ENCODE assay signal across 24 cellular contexts in the genomic region with DNA sequence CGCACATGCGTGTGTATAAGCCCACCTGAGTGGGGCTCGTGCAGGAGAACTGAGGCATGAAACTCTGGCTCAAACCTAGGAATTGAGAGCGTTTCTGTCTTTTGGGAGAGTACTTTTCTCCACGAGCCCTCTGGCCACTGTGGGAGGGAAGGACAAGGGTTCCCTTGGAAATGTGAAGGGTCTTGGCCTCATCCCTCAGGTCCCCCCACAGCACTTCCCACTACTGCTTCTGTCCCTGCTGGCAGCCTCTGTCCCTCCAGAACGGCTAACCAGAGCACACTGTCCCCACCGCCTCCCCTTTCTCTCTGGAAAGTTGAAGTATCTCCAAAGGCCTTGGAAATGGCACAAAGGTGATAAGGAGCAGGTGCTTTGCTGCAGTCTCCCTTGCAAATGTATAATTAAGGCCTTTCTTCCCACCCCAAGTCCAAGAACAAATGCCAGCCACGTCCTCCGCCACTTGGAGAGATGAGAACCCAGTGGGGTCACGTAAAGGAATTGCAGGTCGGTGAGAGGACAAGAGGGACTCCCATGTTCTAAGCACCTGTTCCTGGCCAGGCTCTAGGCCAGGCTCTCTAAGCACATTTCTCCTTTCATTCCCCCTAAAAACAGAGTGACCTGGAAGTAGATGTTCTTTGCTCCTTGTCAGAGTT.
"Had no signal": no experiment of that assay in that cellular context is flagged by ENCODE, and none has a peak within 500 bp of the region (broad histone marks: within the 10 kb centered on the region; RNA-seq: fewer than 3 reads in every experiment).

No MANE protein-coding gene starts in this region.

- FAIRE-seq: TTC549, urothelium cell line had no signal

- H3K4me1 ChIP-seq: ascending aorta had no signal

- H3K4me1 Mint-ChIP-seq: activated naive CD8-positive, alpha-beta T cell treated with anti-CD3 and anti-CD28 coated beads, Interleukin-2, amount 10 ng/mL, durations not matched to agents 7 days and 5 days had no signal

- H3K36me3 Mint-ChIP-seq: activated naive CD8-positive, alpha-beta T cell treated with anti-CD3 and anti-CD28 coated beads, Interleukin-2, amount 10 ng/mL, durations not matched to agents 7 days and 5 days; brain had no signal

- H3K27me3 ChIP-seq: ascending aorta, cardiac muscle cell, testis had no signal

- H3K4me3 ChIP-seq: ascending aorta, cardiac muscle cell, heart right ventricle, testis had no signal

- H3K27ac Mint-ChIP-seq: activated naive CD8-positive, alpha-beta T cell treated with anti-CD3 and anti-CD28 coated beads, Interleukin-2, amount 10 ng/mL, durations not matched to agents 7 days and 5 days; activated T-helper 2 cell treated with anti-CD3 and anti-CD28 coated beads, Interferon-gamma antibody, Interleukin-2, Interleukin-4, amounts not matched to agents 10 μg/mL and 5 μg/mL and 100 μg/mL, durations not matched to agents 14 hours and 24 hours and 36 hours; nephron progenitor cell had no signal

- H3K36me3 ChIP-seq: cardiac muscle cell had no signal

- ATAC-seq: esophagus mucosa; heart right ventricle; left ventricle myocardium superior; right cardiac atrium; stimulated activated naive CD8-positive, alpha-beta T cell treated with anti-CD3 and anti-CD28 coated beads, Interleukin-15, Interleukin-2, amounts not matched to agents 100 U/mL and 50 U/mL, for 24 hours had no signal

- H3K9me3 Mint-ChIP-seq: activated naive CD8-positive, alpha-beta T cell treated with anti-CD3 and anti-CD28 coated beads, Interleukin-2, amount 10 ng/mL, durations not matched to agents 7 days and 5 days; activated T-cell treated with anti-CD3 and anti-CD28 coated beads, Interleukin-2, amount 50 U/mL, for 4 hours; activated T-helper 2 cell treated with anti-CD3 and anti-CD28 coated beads, Interferon-gamma antibody, Interleukin-2, Interleukin-4, amounts not matched to agents 10 μg/mL and 5 μg/mL and 100 μg/mL, durations not matched to agents 14 hours and 24 hours and 36 hours; brain; nephron progenitor cell had no signal

- H3K27me3 Mint-ChIP-seq: activated naive CD8-positive, alpha-beta T cell treated with anti-CD3 and anti-CD28 coated beads, Interleukin-2, amount 10 ng/mL, durations not matched to agents 7 days and 5 days had no signal

- DNase-seq: activated CD4-positive, alpha-beta T cell treated with anti-CD3 and anti-CD28 coated beads for 4 hours; activated CD4-positive, alpha-beta T cell treated with anti-CD3 and anti-CD28 coated beads, Interleukin-2, amount 50 U/mL, for 4 hours; activated naive CD4-positive, alpha-beta T cell treated with Interleukin-2 at 50 U/mL for 16 hours; activated naive CD8-positive, alpha-beta T cell treated with anti-CD3 and anti-CD28 coated beads, Interleukin-2, amount 10 ng/mL, durations not matched to agents 7 days and 5 days; activated T-cell treated with anti-CD3 and anti-CD28 coated beads, Interleukin-2, amount 50 U/mL, for 4 hours; cortex of kidney; foreskin fibroblast; heart right ventricle; left ventricle myocardium superior; nephron progenitor cell; occipital lobe; stimulated activated CD4-positive, alpha-beta T cell treated with anti-CD3 and anti-CD28 coated beads, Interleukin-4, amount 100 ng/mL, for 1 hour; stimulated activated naive CD8-positive, alpha-beta T cell treated with anti-CD3 and anti-CD28 coated beads, Interleukin-15, Interleukin-2, amounts not matched to agents 100 U/mL and 50 U/mL, for 24 hours; T-helper 9 cell; testis had no signal

- H3K4me3 Mint-ChIP-seq: activated naive CD8-positive, alpha-beta T cell treated with anti-CD3 and anti-CD28 coated beads, Interleukin-2, amount 10 ng/mL, durations not matched to agents 7 days and 5 days; activated T-cell treated with anti-CD3 and anti-CD28 coated beads, Interleukin-2, amount 50 U/mL, for 4 hours; brain; nephron progenitor cell had no signal

- H3K27ac ChIP-seq: ascending aorta, cardiac muscle cell, heart right ventricle, testis, VCaP had no signal

- H3K9me3 ChIP-seq: ascending aorta, heart right ventricle, testis had no signal
